Comparison of ENCODE assay signal across 8 cellular contexts in the genomic region with DNA sequence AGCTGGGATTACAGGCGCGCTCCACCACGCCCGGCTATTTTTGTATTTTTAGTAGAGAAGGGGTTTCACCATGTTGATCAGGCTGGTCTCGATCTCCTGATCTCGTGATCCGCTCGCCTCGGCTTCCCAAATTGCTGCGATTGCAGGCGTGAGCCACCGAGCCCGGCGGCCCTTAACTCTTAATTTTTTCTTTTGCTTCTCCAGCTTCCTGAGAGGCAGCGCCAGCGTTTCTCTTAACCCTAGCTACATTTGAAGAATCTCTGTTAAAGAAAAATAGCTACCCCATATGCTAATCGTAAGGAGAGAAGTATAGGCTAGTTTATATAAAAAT. TPM values are rescaled to one million over a fixed set of nuclear protein-coding genes. Genes with fewer than 3 reads are reported as not detected.
DNase-seq lines count a peak whose midpoint lies in the region; ATAC-seq and TF ChIP-seq lines count a peak whose summit lies in the region.

No MANE protein-coding gene starts in this region.

- peak overlapping the region; percentile 84 for H3K9ac ChIP-seq in PC-3 (ENCODE audit: low read length)
- H3K9ac ChIP-seq in fibroblast of lung (ENCODE audit: insufficient read depth, low read length): no peak overlapping the region

- no peaks in the 10 kb centered on the region for H4K20me1 ChIP-seq in PC-3 (ENCODE audit: low read length)
- H4K20me1 ChIP-seq in fibroblast of lung (ENCODE audit: control insufficient read depth, extremely low read depth, insufficient read depth, low read length): no peaks in the 10 kb centered on the region

- TF ChIP-seq POLR2A in gastrocnemius medialis (IDR thresholded peaks at IDR 0.05): no peak

- no peaks in the 10 kb centered on the region for H3F3A ChIP-seq in PC-3 (ENCODE audit: low read length, unreplicated experiment)

- H3K9me2 ChIP-seq in PC-3 (replicated peaks; ENCODE audit: low read length): no peaks in the 10 kb centered on the region

- H2AFZ ChIP-seq in PC-3 (ENCODE audit: low read length) (peak overlapping the region; percentile 87), fibroblast of lung (ENCODE audit: low read length) (peak overlapping the region; percentile 12)

- POLR2A ChIA-PET in PC-3 (lab: Charles Lee; ENCODE audit: unreplicated experiment): no interaction called here

- ATAC-seq in GM18868 (IDR thresholded peaks at IDR 0.05; ENCODE audit: unreplicated experiment): peak; percentile 2
- ATAC-seq in PC-3: no peak
- ATAC-seq in gastrocnemius medialis: no peak
- no peak for ATAC-seq in HG03432 (IDR thresholded peaks at IDR 0.05; ENCODE audit: unreplicated experiment)
- no peak for ATAC-seq in GM18520 (IDR thresholded peaks at IDR 0.05; ENCODE audit: unreplicated experiment)

- CTCF ChIA-PET in PC-3 (lab: Charles Lee): no interaction called here

- H3K9me3 ChIP-seq in PC-3 (ENCODE audit: low read length) (no peaks in the 10 kb centered on the region), fibroblast of lung (ENCODE audit: control insufficient read depth, insufficient read depth, low read depth, low read length) (no peaks in the 10 kb centered on the region), gastrocnemius medialis (no peaks in the 10 kb centered on the region)

- DNase-seq in PC-3 (no peak), fibroblast of lung (ENCODE audit: low read depth in 2 of 2) (no peak), gastrocnemius medialis (no peak), SIG-M5 (lab: John Stamatoyannopoulos, UW) (no peak), COLO829 (ENCODE audit: low spot score) (no peak)

- BruUV-seq in PC-3 (replicated peaks; lab: Mats Ljungman, UMichigan): TSS peak; percentile 86

- H3K4me3 ChIP-seq in PC-3 (ENCODE audit: low read length): peak overlapping the region; percentile 90
- peak overlapping the region in 3 of 4 experiments; percentile 46 to 93 (median 85) for H3K4me3 ChIP-seq in fibroblast of lung (replicated peaks in 1 of 4; ENCODE audit: control extremely low read depth in 1 of 4, insufficient read depth in 1 of 4, low read depth in 3 of 4, low read length in 4 of 4)
- peak overlapping the region; percentile 79 to 86 (median 84) for H3K4me3 ChIP-seq in gastrocnemius medialis

- H3K36me3 ChIP-seq in PC-3 (ENCODE audit: low read depth, low read length): no peaks in the 10 kb centered on the region
- no peaks in the 10 kb centered on the region for H3K36me3 ChIP-seq in fibroblast of lung (ENCODE audit: control insufficient read depth, insufficient read depth, low read length)
- H3K36me3 ChIP-seq in gastrocnemius medialis: no peaks in the 10 kb centered on the region

- in situ Hi-C loops in gastrocnemius medialis (cut with MboI; ENCODE audit: low sequenced_read_pairs in 4 of 4): no loop called here

- intact Hi-C loops in PC-3 (cut with micrococcal nuclease) (loop anchor here (5.0 kb wide), 2 partner anchors 56 to 99 kb away; no protein-coding TSS in a partner anchor), gastrocnemius medialis (cut with DNase I; ENCODE audit: low total_unique reads) (loop anchor here (2.0 to 10.0 kb wide), 3 partner anchors 77 to 491 kb away; a partner anchor contains a TSS)

- TF ChIP-seq CTCF in PC-3 (conservative IDR thresholded peaks at IDR 0.05; ENCODE audit: low read depth, low read length) (no peak), fibroblast of lung (conservative IDR thresholded peaks at IDR 0.05 in 1 of 2, IDR thresholded peaks at IDR 0.05 in 1 of 2; ENCODE audit: low read depth in 1 of 2, low read length in 2 of 2) (no peak), gastrocnemius medialis (IDR thresholded peaks at IDR 0.05 in 4 of 5, conservative IDR thresholded peaks at IDR 0.05 in 1 of 5) (no peak)

- H3K79me2 ChIP-seq in PC-3 (ENCODE audit: low read length) (peaks cover 10% of the 10 kb centered on the region), fibroblast of lung (ENCODE audit: control insufficient read depth, insufficient read depth, low read length) (peaks cover 4% of the 10 kb centered on the region)

- H3K27me3 ChIP-seq in PC-3 (ENCODE audit: low read length): no peaks in the 10 kb centered on the region
- no peaks in the 10 kb centered on the region for H3K27me3 ChIP-seq in fibroblast of lung (ENCODE audit: control insufficient read depth, insufficient read depth, low read length)
- no peaks in the 10 kb centered on the region for H3K27me3 ChIP-seq in gastrocnemius medialis

- H3K4me2 ChIP-seq in PC-3 (ENCODE audit: low read length): peak overlapping the region; percentile 91
- no peak overlapping the region for H3K4me2 ChIP-seq in fibroblast of lung (ENCODE audit: extremely low read depth, insufficient read depth, low read length)

- H3K4me1 ChIP-seq in PC-3 (ENCODE audit: insufficient read depth, low read length) (peaks cover 6% of the 10 kb centered on the region; the same call in 1 of the 2 replicates), fibroblast of lung (ENCODE audit: control insufficient read depth, extremely low read depth, insufficient read depth, low read length) (no peaks in the 10 kb centered on the region), gastrocnemius medialis (peaks cover 9 to 13% of the 10 kb centered on the region in 2 donors)

- peak overlapping the region; percentile 7; the same call in 1 of the 2 replicates for H3K27ac ChIP-seq in PC-3 (ENCODE audit: low read length)
- H3K27ac ChIP-seq in fibroblast of lung (ENCODE audit: insufficient read depth, low read length): peak overlapping the region; percentile 80
- H3K27ac ChIP-seq in gastrocnemius medialis: peak overlapping the region; percentile 78 to 88 (median 83)

RNA-seq across cellular contexts. Expression of a gene that starts 0.5 kb away (rescaled TPM):
- total RNA-seq in PC-3 (2014; rRNA removed): 4.6 and 5.5 TPM in 2 replicates
- 6.2 and 8.8 TPM in 2 replicates for total RNA-seq in fibroblast of lung
- 7.2 and 12.7 TPM in 2 replicates for polyA plus RNA-seq in fibroblast of lung
- polyA plus RNA-seq in fibroblast of lung (2012): 5.0 and 7.9 TPM in 2 replicates
- 2.7 and 4.5 TPM in 2 replicates for polyA minus RNA-seq in fibroblast of lung (ENCODE audit: low replicate concordance)
- 10 to 100 TPM in 1 of 4 donors, 1 to 10 TPM in 3; 1.8 to 61.8 (median 5.7) TPM for total RNA-seq in gastrocnemius medialis

Comparison
In these comparisons a context has a peak if more than half of its experiments do, and no peak if none do; other contexts are left out.
1. H3K27ac ChIP-seq: peak in every context shown above with its lines; median percentile 83 in gastrocnemius medialis; 80 in fibroblast of lung; 7 in PC-3.